32 cellular contexts compared by ENCODE assay signal in the genomic region with DNA sequence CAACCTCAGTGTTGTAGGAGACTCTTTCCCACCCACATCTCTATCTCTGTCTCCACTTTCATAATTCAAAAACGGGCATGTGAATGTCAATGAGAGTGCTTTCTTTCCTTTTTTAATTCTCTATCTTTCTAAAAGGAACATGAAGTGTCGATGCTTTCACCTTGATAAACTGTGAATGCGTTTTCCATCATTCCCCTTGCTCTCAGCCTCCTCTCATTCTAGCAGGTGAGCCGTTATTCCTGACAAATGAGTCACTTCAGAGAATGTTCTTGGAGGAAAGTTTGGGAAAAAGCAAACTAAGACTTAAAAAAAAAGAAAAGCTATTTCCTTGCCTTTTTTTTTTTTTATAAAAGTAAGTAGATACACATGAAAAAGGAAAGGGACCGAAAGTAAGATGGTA.
"Had no signal": no experiment of that assay in that cellular context is flagged by ENCODE, and none has a peak within 500 bp of the region (broad histone marks: within the 10 kb centered on the region; RNA-seq: fewer than 3 reads in every experiment).

No MANE protein-coding gene starts in this region.

- H3K4me1 ChIP-seq: SJCRH30 had no signal

- ATAC-seq: Panc1, Right ventricle myocardium inferior, SK-N-SH treated with all-trans-retinoic acid at 6 μM for 48 hours, T-cell had no signal

- H3K36me3 ChIP-seq: SJCRH30 had no signal

- H3K27ac ChIP-seq: PC-9, RWPE1, SJCRH30, SK-N-MC had no signal

- H3K4me2 ChIP-seq: PC-9 had no signal

- H3K27me3 ChIP-seq: SJCRH30 had no signal

- H3K4me3 ChIP-seq: PC-9, SJCRH30, SK-N-MC had no signal

- H2AFZ ChIP-seq: PC-9 had no signal

- H3K9me3 ChIP-seq: SJCRH30 had no signal

- DNase-seq: MM.1S, MV-4-11, NCI-H1092 treated with DMSO at 0.1 percent for 48 hours, NCI-H1105 treated with DMSO at 0.1 percent for 48 hours, NCI-H1417, NCI-H1436, NCI-H146, NCI-H1694, NCI-H187, NCI-H1930, NCI-H2029 treated with DMSO at 0.1 percent for 48 hours, NCI-H2081 treated with DMSO at 0.1 percent for 48 hours, NCI-H2107, NCI-H2171, NCI-H226, NCI-H446 treated with DMSO at 0.1 percent for 48 hours, NCI-H510A, NCI-H524, NCI-H526, NCI-H69, NCI-H748 treated with DMSO at 0.1 percent for 48 hours, NCI-H82, PC-9, SHP77, SIG-M5, SJCRH30, T-cell had no signal
